16 cellular contexts compared by ENCODE assay signal in the genomic region with DNA sequence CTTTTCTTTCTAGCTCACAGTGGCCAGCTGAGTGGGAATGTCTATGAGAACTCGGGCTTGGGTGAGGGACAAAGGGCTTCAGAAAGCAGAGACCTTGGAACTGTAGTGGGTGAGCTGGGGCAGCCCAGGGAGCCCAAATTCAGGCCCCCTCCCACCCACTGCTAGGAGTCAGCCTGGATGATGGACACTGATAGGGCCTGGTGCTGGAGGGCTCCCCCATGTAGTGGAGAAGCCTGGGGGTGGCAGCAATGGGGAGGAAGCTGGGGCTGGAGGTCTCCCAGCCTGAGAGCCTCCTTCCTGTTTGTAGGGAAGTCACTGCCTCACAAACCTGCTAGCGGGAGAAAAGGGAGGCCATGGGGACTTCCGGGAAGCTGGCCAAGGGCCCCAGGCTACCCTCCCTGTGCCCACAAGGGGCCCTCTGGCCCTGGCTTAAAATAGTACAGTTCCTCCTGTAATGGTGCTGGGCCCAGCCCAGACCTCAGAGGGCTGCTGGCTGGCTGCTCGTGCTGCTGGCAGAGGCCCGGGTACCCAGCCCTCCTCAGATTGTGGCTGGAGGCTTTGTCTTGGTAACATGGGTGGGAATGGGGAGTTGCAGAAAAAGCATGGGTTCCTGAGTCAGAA. TPM values are rescaled to one million over a fixed set of nuclear protein-coding genes. Genes with fewer than 3 reads are reported as not detected.
A peak's percentile ranks its signal among the peaks of the same experiment; 100 is the strongest.
DNase-seq lines count a peak whose midpoint lies in the region; ATAC-seq and TF ChIP-seq lines count a peak whose summit lies in the region.
"Had no signal": no experiment of that assay in that cellular context is flagged by ENCODE, and none has a peak within 500 bp of the region (broad histone marks: within the 10 kb centered on the region; RNA-seq: fewer than 3 reads in every experiment).

No MANE protein-coding gene starts in this region.

- peak overlapping the region; percentile 2 for H3K27ac Mint-ChIP-seq in Caco-2 (ENCODE audit: unreplicated experiment)
- no peak overlapping the region for H3K27ac Mint-ChIP-seq in stimulated activated effector memory CD8-positive, alpha-beta T cell treated with anti-CD3 and anti-CD28 coated beads, Interleukin-12 subunit alpha, Interleukin-12 subunit beta, amount 100 ng/mL, for 72 hours
- H3K27ac Mint-ChIP-seq: activated CD4-positive, alpha-beta memory T cell treated with anti-CD3 and anti-CD28 coated beads, Interleukin-2, amount 10 ng/mL, durations not matched to agents 7 days and 5 days had no signal

- no peaks in the 10 kb centered on the region for H3K9me3 Mint-ChIP-seq in Caco-2 (ENCODE audit: unreplicated experiment)
- no peaks in the 10 kb centered on the region for H3K9me3 Mint-ChIP-seq in stimulated activated effector memory CD8-positive, alpha-beta T cell treated with anti-CD3 and anti-CD28 coated beads, Interleukin-12 subunit alpha, Interleukin-12 subunit beta, amount 100 ng/mL, for 72 hours
- H3K9me3 Mint-ChIP-seq: activated CD4-positive, alpha-beta memory T cell treated with anti-CD3 and anti-CD28 coated beads, Interleukin-2, amount 10 ng/mL, durations not matched to agents 7 days and 5 days; H9 had no signal

- H3K9me3 ChIP-seq in Caco-2, result no peaks in the 10 kb centered on the region
- H3K9me3 ChIP-seq: breast epithelium had no signal

- intact Hi-C loops in Caco-2 (cut with micrococcal nuclease; ENCODE audit: unreplicated experiment) (no loop called here), left cardiac atrium (cut with DNase I) (no loop called here)

- ATAC-seq in left cardiac atrium (peak; percentile 77 to 88), HG03159 (IDR thresholded peaks at IDR 0.05; ENCODE audit: unreplicated experiment) (no peak), GM19324 (IDR thresholded peaks at IDR 0.05; ENCODE audit: low FRiP score, unreplicated experiment) (no peak)
- no peak for ATAC-seq in stimulated activated effector memory CD8-positive, alpha-beta T cell treated with anti-CD3 and anti-CD28 coated beads, Interleukin-12 subunit alpha, Interleukin-12 subunit beta, amount 100 ng/mL, for 72 hours

- no peaks in the 10 kb centered on the region for H3K27me3 Mint-ChIP-seq in Caco-2 (ENCODE audit: insufficient read depth, unreplicated experiment)

- TF ChIP-seq CTCF in Caco-2 (IDR thresholded peaks at IDR 0.05; ENCODE audit: insufficient read depth in 1 of 2, low read depth in 1 of 2, low read length in 1 of 2, severe bottlenecking in 1 of 2, unreplicated experiment in 1 of 2), result no peak

- peaks cover 9% of the 10 kb centered on the region for H3K36me3 Mint-ChIP-seq in Caco-2 (ENCODE audit: insufficient read depth, unreplicated experiment)
- H3K36me3 Mint-ChIP-seq in stimulated activated effector memory CD8-positive, alpha-beta T cell treated with anti-CD3 and anti-CD28 coated beads, Interleukin-12 subunit alpha, Interleukin-12 subunit beta, amount 100 ng/mL, for 72 hours, result no peaks in the 10 kb centered on the region

- POLR2A ChIA-PET in Caco-2 (lab: Charles Lee), result no interaction called here

- H3K36me3 ChIP-seq in Caco-2 (ENCODE audit: control insufficient read depth, insufficient read depth, low read length), result no peaks in the 10 kb centered on the region
- H3K36me3 ChIP-seq: breast epithelium had no signal

- H3K4me3 Mint-ChIP-seq in Caco-2 (ENCODE audit: unreplicated experiment), result no peak overlapping the region
- H3K4me3 Mint-ChIP-seq in stimulated activated effector memory CD8-positive, alpha-beta T cell treated with anti-CD3 and anti-CD28 coated beads, Interleukin-12 subunit alpha, Interleukin-12 subunit beta, amount 100 ng/mL, for 72 hours, result no peak overlapping the region
- H3K4me3 Mint-ChIP-seq: activated CD4-positive, alpha-beta memory T cell treated with anti-CD3 and anti-CD28 coated beads, Interleukin-2, amount 10 ng/mL, durations not matched to agents 7 days and 5 days; H9 had no signal

- peaks cover 6% of the 10 kb centered on the region for H3K4me1 Mint-ChIP-seq in Caco-2 (ENCODE audit: low read depth, unreplicated experiment)
- no peaks in the 10 kb centered on the region for H3K4me1 Mint-ChIP-seq in stimulated activated effector memory CD8-positive, alpha-beta T cell treated with anti-CD3 and anti-CD28 coated beads, Interleukin-12 subunit alpha, Interleukin-12 subunit beta, amount 100 ng/mL, for 72 hours
- H3K4me1 Mint-ChIP-seq: activated CD4-positive, alpha-beta memory T cell treated with anti-CD3 and anti-CD28 coated beads, Interleukin-2, amount 10 ng/mL, durations not matched to agents 7 days and 5 days had no signal

- CTCF ChIA-PET in Caco-2 (lab: Charles Lee), result no interaction called here

- no peak overlapping the region for H3K4me3 ChIP-seq in Caco-2 (ENCODE audit: low read depth, low read length)
- H3K4me3 ChIP-seq: breast epithelium had no signal

- DNase-seq in Caco-2, result no peak
- peak; percentile 28 for DNase-seq in HuH-7.5 (ENCODE audit: low spot score)
- DNase-seq in SKM-1 treated with dmso at 0.1 percent for 144 hours (lab: John Stamatoyannopoulos, UW; ENCODE audit: unreplicated experiment), result peak; percentile 64
- no peak for DNase-seq in left cardiac atrium
- no peak for DNase-seq in stimulated activated effector memory CD8-positive, alpha-beta T cell treated with anti-CD3 and anti-CD28 coated beads, Interleukin-12 subunit alpha, Interleukin-12 subunit beta, amount 100 ng/mL, for 72 hours (ENCODE audit: low spot score in 2 of 2)
- no peak for DNase-seq in T-helper 9 cell
- DNase-seq: activated CD4-positive, alpha-beta memory T cell treated with anti-CD3 and anti-CD28 coated beads, Interleukin-2, amount 10 ng/mL, durations not matched to agents 7 days and 5 days; activated gamma-delta T cell; DND-41; H9 had no signal

- BruUV-seq in Caco-2 (replicated peaks; lab: Mats Ljungman, UMichigan), result no TSS peak

- H3K4me1 ChIP-seq in Caco-2, result no peaks in the 10 kb centered on the region
- H3K4me1 ChIP-seq: breast epithelium had no signal

- no peaks in the 10 kb centered on the region for H3K27me3 ChIP-seq in Caco-2 (replicated peaks; ENCODE audit: control insufficient read depth, insufficient read depth, low read length)
- H3K27me3 ChIP-seq: breast epithelium had no signal

RNA-seq across cellular contexts. Expression of a gene that starts 6.3 kb away (rescaled TPM):
- total RNA-seq in Caco-2 (2022), result 0.09 TPM in 1 of 2 replicates, not detected in the other
- not detected for total RNA-seq in left cardiac atrium
- total RNA-seq: activated CD4-positive, alpha-beta memory T cell treated with anti-CD3 and anti-CD28 coated beads, Interleukin-2, amount 10 ng/mL, durations not matched to agents 7 days and 5 days; breast epithelium; glomerular endothelial cell; kidney epithelial cell; T-helper 2 cell treated with Interferon-gamma antibody and Interleukin-4, amounts not matched to agents 100 ng/mL and 5 ng/mL, for 36 hours had no signal

Comparison
In these comparisons a context has a peak if more than half of its experiments do, and no peak if none do; other contexts are left out.
1. DNase-seq: peak in HuH-7.5 (single experiment) and SKM-1 treated with dmso at 0.1 percent for 144 hours (single experiment); none in Caco-2 (0 of 2), left cardiac atrium (single experiment), stimulated activated effector memory CD8-positive, alpha-beta T cell treated with anti-CD3 and anti-CD28 coated beads, Interleukin-12 subunit alpha, Interleukin-12 subunit beta, amount 100 ng/mL, for 72 hours (0 of 2) and T-helper 9 cell (single experiment).
2. ATAC-seq: peak in left cardiac atrium (2 of 2); none in stimulated activated effector memory CD8-positive, alpha-beta T cell treated with anti-CD3 and anti-CD28 coated beads, Interleukin-12 subunit alpha, Interleukin-12 subunit beta, amount 100 ng/mL, for 72 hours (single experiment), HG03159 (single experiment) and GM19324 (single experiment).